ENCODE assay signal across 30 cellular contexts in the genomic region with DNA sequence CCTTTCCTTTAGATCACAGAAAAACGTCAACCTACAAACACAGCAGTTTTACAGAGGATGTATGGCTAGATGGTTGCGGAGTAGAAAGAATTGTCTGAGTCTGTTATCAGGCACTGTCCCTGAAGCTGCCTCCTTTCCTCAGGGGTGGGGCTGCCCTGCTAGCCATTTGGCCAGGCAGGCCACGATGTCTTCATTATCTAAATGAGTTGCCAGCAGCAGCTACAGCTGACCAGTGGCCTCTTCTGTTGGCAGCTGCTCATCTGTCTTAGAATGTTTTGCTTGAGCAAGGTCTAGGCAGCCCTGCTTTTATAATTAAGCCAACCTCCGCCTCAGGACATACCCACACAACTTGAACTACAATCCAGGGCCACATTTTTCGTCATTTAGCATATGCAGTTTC. TPM values are rescaled to one million over a fixed set of nuclear protein-coding genes. Genes with fewer than 3 reads are reported as not detected.
"Had no signal": no experiment of that assay in that cellular context is flagged by ENCODE, and none has a peak within 500 bp of the region (broad histone marks: within the 10 kb centered on the region; RNA-seq: fewer than 3 reads in every experiment).

No MANE protein-coding gene starts in this region.

- H3K4me1 ChIP-seq: colonic mucosa, foreskin keratinocyte, lower lobe of right lung had no signal

- H3K9me3 ChIP-seq: colonic mucosa, lower lobe of right lung, ovary, right lobe of liver, stomach, thyroid gland had no signal

- H3K27me3 ChIP-seq: colonic mucosa, ovary, right lobe of liver, thyroid gland had no signal

- H3K4me3 ChIP-seq: colonic mucosa, lower lobe of right lung, ovary, right lobe of liver, smooth muscle cell, stomach, thyroid gland had no signal

- H3K4me2 ChIP-seq: smooth muscle cell had no signal

- DNase-seq: colonic mucosa; effector CD8-positive, alpha-beta T cell; endodermal cell; foreskin keratinocyte; immature natural killer cell; islet precursor cell; kidney glomerular epithelial cell; lower lobe of right lung; natural killer cell; occipital lobe; ovary; right lobe of liver; stimulated activated CD4-positive, alpha-beta T cell treated with anti-CD3 and anti-CD28 coated beads, Interleukin-12 subunit alpha, Interleukin-12 subunit beta, amount 100 ng/mL, for 4 hours; stimulated activated CD4-positive, alpha-beta T cell treated with anti-CD3 and anti-CD28 coated beads, Interleukin-1b, Interleukin-23, amount 100 ng/mL, for 48 hours; stimulated activated CD4-positive, alpha-beta T cell treated with anti-CD3 and anti-CD28 coated beads, Interleukin-4, amount 100 ng/mL, for 1 hour; stimulated activated CD8-positive, alpha-beta memory T cell treated with anti-CD3 and anti-CD28 coated beads, Interleukin-4, amount 100 ng/mL, for 48 hours; stimulated activated naive CD4-positive, alpha-beta T cell treated with Interleukin-2 at 50 U/mL for 16 hours; stomach; thyroid gland; trophoblast cell had no signal

- ATAC-seq: esophagus mucosa, foreskin keratinocyte, natural killer cell had no signal

- H3K27ac ChIP-seq: colonic mucosa, epithelial cell of prostate, foreskin keratinocyte, lower lobe of right lung, ovary, right lobe of liver, thyroid gland had no signal

- H3K36me3 ChIP-seq: colonic mucosa, lower lobe of right lung, ovary, right lobe of liver, stomach, thyroid gland had no signal

RNA-seq across cellular contexts. Expression of a gene that starts 17.5 kb away (rescaled TPM):
- total RNA-seq: colonic mucosa, endodermal cell, esophagus mucosa, fibroblast of lung, foreskin keratinocyte, left ventricle myocardium superior, lower lobe of right lung, mesenteric fat pad, natural killer cell, occipital lobe, ovary, pulmonary artery endothelial cell, right lobe of liver, smooth muscle cell, stomach, subcutaneous adipose tissue, thyroid gland, ureter had no signal
- polyA plus RNA-seq: fibroblast of lung, foreskin keratinocyte, immature natural killer cell, neural cell, smooth muscle cell, stomach had no signal

RNA-seq across cellular contexts. Expression of a gene that starts 52.5 kb away (rescaled TPM):
- total RNA-seq: esophagus mucosa, fibroblast of lung, foreskin keratinocyte, left ventricle myocardium superior, mesenteric fat pad, natural killer cell, pulmonary artery endothelial cell, right lobe of liver, smooth muscle cell, subcutaneous adipose tissue, thyroid gland, ureter had no signal
- polyA plus RNA-seq: fibroblast of lung, foreskin keratinocyte, immature natural killer cell, smooth muscle cell had no signal
